16 cellular contexts compared by ENCODE assay signal in the genomic region with DNA sequence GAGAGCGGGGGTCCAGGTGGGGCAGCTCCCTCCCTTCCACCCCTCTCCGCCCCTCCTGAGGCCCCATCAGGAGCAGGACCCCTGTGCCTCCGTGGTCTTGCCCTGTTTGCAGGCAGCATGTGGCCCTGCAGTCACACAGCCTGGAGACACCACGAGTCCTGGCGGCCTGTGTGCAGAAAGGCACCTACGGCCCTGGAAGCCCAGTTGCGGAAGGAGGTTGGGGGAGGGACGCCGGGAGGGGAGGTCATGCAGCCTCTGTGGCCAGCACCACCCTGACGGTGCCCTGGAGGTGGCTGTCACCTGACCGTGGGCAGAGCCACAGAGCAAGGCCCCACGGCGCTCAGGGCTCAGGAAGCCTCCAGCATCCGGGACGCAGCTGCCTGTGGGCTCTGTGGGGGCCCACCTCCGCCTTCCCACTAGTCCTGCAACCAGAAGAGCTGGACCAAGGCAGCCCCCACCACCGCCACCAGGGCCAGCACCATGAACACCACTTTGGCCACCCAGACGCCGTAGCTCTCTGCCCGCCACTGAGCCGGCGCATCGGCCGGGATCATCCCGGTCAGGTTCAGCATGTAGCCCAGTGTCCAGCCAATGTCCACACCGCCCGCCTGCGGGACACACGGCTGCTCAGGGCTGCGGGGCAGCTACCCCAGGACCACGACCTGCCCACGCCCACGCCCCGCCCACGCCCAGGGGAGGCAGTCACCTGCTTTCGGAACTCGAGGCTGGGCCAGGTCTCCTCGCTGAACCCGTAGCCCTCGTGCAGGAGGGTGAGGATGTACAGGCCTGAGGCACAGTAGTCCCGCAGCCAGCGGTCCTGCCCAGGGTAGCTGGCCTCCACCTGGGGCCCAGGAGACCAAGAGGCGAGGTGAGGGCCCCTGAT. TPM values are rescaled to one million over a fixed set of nuclear protein-coding genes. Genes with fewer than 3 reads are reported as not detected.
DNase-seq lines count a peak whose midpoint lies in the region; ATAC-seq and TF ChIP-seq lines count a peak whose summit lies in the region.
"Had no signal": no experiment of that assay in that cellular context is flagged by ENCODE, and none has a peak within 500 bp of the region (broad histone marks: within the 10 kb centered on the region; RNA-seq: fewer than 3 reads in every experiment).

No MANE protein-coding gene starts in this region.

- WGBS in body of pancreas, 2 donors, result 70 to 100% methylated on average over 2 to 29 of the region's 43 CpGs

- H3K27ac Mint-ChIP-seq in naive thymus-derived CD4-positive, alpha-beta T cell, result no peak overlapping the region
- no peak overlapping the region for H3K27ac Mint-ChIP-seq in activated CD8-positive, alpha-beta T cell treated with anti-CD3 and anti-CD28 coated beads for 36 hours

- POLR2A ChIA-PET in naive thymus-derived CD4-positive, alpha-beta T cell (lab: Charles Lee), result no interaction called here
- POLR2A ChIA-PET in activated CD8-positive, alpha-beta T cell treated with anti-CD3 and anti-CD28 coated beads for 36 hours (lab: Charles Lee), result no interaction called here

- H3K9me3 ChIP-seq in BLaER1 treated with 17β-estradiol and CSF1 and Interleukin-3, amounts not matched to agents 10 nM and 100 nM (replicated peaks in 1 of 11), result no peaks in the 10 kb centered on the region
- no peaks in the 10 kb centered on the region for H3K9me3 ChIP-seq in body of pancreas
- H3K9me3 ChIP-seq in naive thymus-derived CD4-positive, alpha-beta T cell (ENCODE audit: control insufficient read depth in 2 of 3, low read length in 3 of 3), result no peaks in the 10 kb centered on the region

- DNase-seq in body of pancreas (peak in 1 of 4 donors; percentile 23), T-helper 1 cell (no peak)
- no peak for DNase-seq in naive thymus-derived CD4-positive, alpha-beta T cell
- DNase-seq in activated CD8-positive, alpha-beta T cell treated with anti-CD3 and anti-CD28 coated beads for 36 hours, result no peak
- DNase-seq: activated CD4-positive, alpha-beta T cell treated with anti-CD3 and anti-CD28 coated beads for 4 hours; activated naive CD4-positive, alpha-beta T cell; activated T-cell treated with anti-CD3 and anti-CD28 coated beads for 4 hours; GDM1; hypothalamus; left colon; NCI-H1436; small intestine had no signal

- intact Hi-C loops in body of pancreas (cut with DNase I), result no loop called here
- intact Hi-C loops in naive thymus-derived CD4-positive, alpha-beta T cell (cut with micrococcal nuclease), result no loop called here
- intact Hi-C loops in activated CD8-positive, alpha-beta T cell treated with anti-CD3 and anti-CD28 coated beads for 36 hours (cut with micrococcal nuclease), result no loop called here

- H3K27ac ChIP-seq in BLaER1 treated with 17β-estradiol and CSF1 and Interleukin-3, amounts not matched to agents 10 nM and 100 nM, result no peak overlapping the region
- H3K27ac ChIP-seq in body of pancreas, result peak overlapping the region in 3 of 4 donors; percentile 71 to 83 (median 71)
- H3K27ac ChIP-seq in naive thymus-derived CD4-positive, alpha-beta T cell (ENCODE audit: low read depth, low read length), result no peak overlapping the region

- peaks cover 45 to 91% (median 75%) of the 10 kb centered on the region in 10 experiments for H3K4me1 ChIP-seq in BLaER1 treated with 17β-estradiol and CSF1 and Interleukin-3, amounts not matched to agents 10 nM and 100 nM
- H3K4me1 ChIP-seq in body of pancreas, result peaks cover 31% of the 10 kb centered on the region
- no peaks in the 10 kb centered on the region for H3K4me1 ChIP-seq in naive thymus-derived CD4-positive, alpha-beta T cell (ENCODE audit: control insufficient read depth in 2 of 2, insufficient read depth in 2 of 2, low read length in 2 of 2)

- TF ChIP-seq POLR2A in body of pancreas (IDR thresholded peaks at IDR 0.05), result no peak

- H3K4me1 Mint-ChIP-seq in naive thymus-derived CD4-positive, alpha-beta T cell, result no peaks in the 10 kb centered on the region
- H3K4me1 Mint-ChIP-seq in activated CD8-positive, alpha-beta T cell treated with anti-CD3 and anti-CD28 coated beads for 36 hours (ENCODE audit: low read depth), result no peaks in the 10 kb centered on the region

- H3K4me3 Mint-ChIP-seq in naive thymus-derived CD4-positive, alpha-beta T cell, result no peak overlapping the region
- H3K4me3 Mint-ChIP-seq in activated CD8-positive, alpha-beta T cell treated with anti-CD3 and anti-CD28 coated beads for 36 hours, result no peak overlapping the region

- H3K36me3 ChIP-seq in BLaER1 treated with 17β-estradiol and CSF1 and Interleukin-3, amounts not matched to agents 10 nM and 100 nM, result no peaks in the 10 kb centered on the region
- no peaks in the 10 kb centered on the region for H3K36me3 ChIP-seq in body of pancreas (replicated peaks in 1 of 2; ENCODE audit: insufficient read depth in 1 of 2, low read depth in 2 of 2)
- no peaks in the 10 kb centered on the region for H3K36me3 ChIP-seq in naive thymus-derived CD4-positive, alpha-beta T cell (ENCODE audit: control insufficient read depth in 2 of 3, insufficient read depth in 3 of 3, low read length in 3 of 3)

- TF ChIP-seq CTCF in body of pancreas (IDR thresholded peaks at IDR 0.05), result no peak
- no peak for TF ChIP-seq CTCF in activated CD8-positive, alpha-beta T cell treated with anti-CD3 and anti-CD28 coated beads for 36 hours (IDR thresholded peaks at IDR 0.05)

- peaks cover 0 to 45% (median 10%) of the 10 kb centered on the region in 11 experiments; a peak in 13 of 22 replicates for H3K27me3 ChIP-seq in BLaER1 treated with 17β-estradiol and CSF1 and Interleukin-3, amounts not matched to agents 10 nM and 100 nM
- H3K27me3 ChIP-seq in body of pancreas, result no peaks in the 10 kb centered on the region
- no peaks in the 10 kb centered on the region for H3K27me3 ChIP-seq in naive thymus-derived CD4-positive, alpha-beta T cell (ENCODE audit: control insufficient read depth in 2 of 2, insufficient read depth in 2 of 2, low read length in 2 of 2)

- no peak overlapping the region for H3K4me3 ChIP-seq in BLaER1 treated with 17β-estradiol and CSF1 and Interleukin-3, amounts not matched to agents 10 nM and 100 nM
- H3K4me3 ChIP-seq in body of pancreas, result no peak overlapping the region
- H3K4me3 ChIP-seq in naive thymus-derived CD4-positive, alpha-beta T cell (ENCODE audit: low read length), result no peak overlapping the region
- H3K4me3 ChIP-seq: GM12878 had no signal

- H3K4me2 ChIP-seq in BLaER1 treated with 17β-estradiol and CSF1 and Interleukin-3, amounts not matched to agents 10 nM and 100 nM, result peak overlapping the region; percentile 49 to 94 (median 83); a peak in 20 of 22 replicates

- no peaks in the 10 kb centered on the region for H3K9me3 Mint-ChIP-seq in naive thymus-derived CD4-positive, alpha-beta T cell
- no peaks in the 10 kb centered on the region for H3K9me3 Mint-ChIP-seq in activated CD8-positive, alpha-beta T cell treated with anti-CD3 and anti-CD28 coated beads for 36 hours

- peak overlapping the region in 2 of 11 experiments; percentile 2 to 26; a peak in 2 of 22 replicates for H3K9ac ChIP-seq in BLaER1 treated with 17β-estradiol and CSF1 and Interleukin-3, amounts not matched to agents 10 nM and 100 nM

- H4K20me1 ChIP-seq in BLaER1 treated with 17β-estradiol and CSF1 and Interleukin-3, amounts not matched to agents 10 nM and 100 nM, result peaks cover 0 to 69% (median 15%) of the 10 kb centered on the region in 11 experiments; a peak in 13 of 22 replicates

- CTCF ChIA-PET in naive thymus-derived CD4-positive, alpha-beta T cell (lab: Charles Lee), result no interaction called here
- CTCF ChIA-PET in activated CD8-positive, alpha-beta T cell treated with anti-CD3 and anti-CD28 coated beads for 36 hours (lab: Charles Lee), result interaction anchor here (1.3 kb wide), 1 partner anchor 11 kb away, joined by 3 read pairs; the partner anchor contains the start of gene NOXA1

- peaks cover 0 to 5% (median 0%) of the 10 kb centered on the region in 5 donors for H3K27me3 Mint-ChIP-seq in naive thymus-derived CD4-positive, alpha-beta T cell
- no peaks in the 10 kb centered on the region for H3K27me3 Mint-ChIP-seq in activated CD8-positive, alpha-beta T cell treated with anti-CD3 and anti-CD28 coated beads for 36 hours

- no peaks in the 10 kb centered on the region for H3K36me3 Mint-ChIP-seq in naive thymus-derived CD4-positive, alpha-beta T cell
- H3K36me3 Mint-ChIP-seq in activated CD8-positive, alpha-beta T cell treated with anti-CD3 and anti-CD28 coated beads for 36 hours (ENCODE audit: low read depth), result no peaks in the 10 kb centered on the region

- ATAC-seq in body of pancreas (no peak), HG03159 (IDR thresholded peaks at IDR 0.05; ENCODE audit: unreplicated experiment) (no peak)
- ATAC-seq in naive thymus-derived CD4-positive, alpha-beta T cell, result peak; percentile 16
- no peak for ATAC-seq in activated CD8-positive, alpha-beta T cell treated with anti-CD3 and anti-CD28 coated beads for 36 hours

RNA-seq across cellular contexts. Expression of gene ENTPD8, which starts 6.4 kb away (rescaled TPM):
- total RNA-seq in body of pancreas, result 1 to 10 TPM; 2.0 to 2.3 TPM
- not detected for total RNA-seq in naive thymus-derived CD4-positive, alpha-beta T cell
- not detected for polyA plus RNA-seq in naive thymus-derived CD4-positive, alpha-beta T cell
- not detected for total RNA-seq in activated CD8-positive, alpha-beta T cell treated with anti-CD3 and anti-CD28 coated beads for 36 hours
- total RNA-seq: GM12878, temporal lobe had no signal
- polyA plus RNA-seq: GM12878 had no signal

RNA-seq across cellular contexts. Expression of gene NOXA1, which starts 11.5 kb away (rescaled TPM):
- total RNA-seq in body of pancreas, result 10 to 100 TPM in 1 of 2 donors, 1 to 10 TPM in 1; 7.3 to 12.9 TPM
- total RNA-seq in naive thymus-derived CD4-positive, alpha-beta T cell, result 10 to 100 TPM in 2 of 5 experiments, 1 to 10 TPM in 2, under 1 TPM in 1; 0.94 to 11.1 (median 6.0) TPM
- polyA plus RNA-seq in naive thymus-derived CD4-positive, alpha-beta T cell, result 1 to 10 TPM in 1 of 2 donors, under 1 TPM in 1; 0.73 to 2.6 TPM
- under 1 TPM; 0.72 to 0.95 TPM for total RNA-seq in activated CD8-positive, alpha-beta T cell treated with anti-CD3 and anti-CD28 coated beads for 36 hours
- total RNA-seq: GM12878 had no signal

RNA-seq across cellular contexts. Expression of gene EXD3, which starts 11.8 kb away (rescaled TPM):
- 10 to 100 TPM; 23.3 to 34.9 TPM for total RNA-seq in body of pancreas
- total RNA-seq in naive thymus-derived CD4-positive, alpha-beta T cell, result 10 to 100 TPM; 11.7 to 27.2 (median 24.7) TPM
- polyA plus RNA-seq in naive thymus-derived CD4-positive, alpha-beta T cell, result 1 to 10 TPM; 3.5 to 7.6 TPM
- total RNA-seq in activated CD8-positive, alpha-beta T cell treated with anti-CD3 and anti-CD28 coated beads for 36 hours, result 1 to 10 TPM; 8.1 to 9.0 TPM

RNA-seq across cellular contexts. Expression of gene NSMF, which starts 24.4 kb away (rescaled TPM):
- total RNA-seq in body of pancreas, result 10 to 100 TPM; 65.4 to 65.9 TPM
- 10 to 100 TPM; 22.9 to 92.0 (median 57.3) TPM for total RNA-seq in naive thymus-derived CD4-positive, alpha-beta T cell
- polyA plus RNA-seq in naive thymus-derived CD4-positive, alpha-beta T cell, result 10 to 100 TPM; 10.9 to 21.4 TPM
- 100 to 1,000 TPM; 112 to 116 TPM for total RNA-seq in activated CD8-positive, alpha-beta T cell treated with anti-CD3 and anti-CD28 coated beads for 36 hours

Comparison
In these comparisons a context has a peak if more than half of its experiments do, and no peak if none do; other contexts are left out.
1. H3K27ac ChIP-seq: peak in body of pancreas (3 of 4); none in BLaER1 treated with 17β-estradiol and CSF1 and Interleukin-3, amounts not matched to agents 10 nM and 100 nM (0 of 11) and naive thymus-derived CD4-positive, alpha-beta T cell (single experiment).